Comparison of ENCODE assay signal across 14 cellular contexts in the genomic region with DNA sequence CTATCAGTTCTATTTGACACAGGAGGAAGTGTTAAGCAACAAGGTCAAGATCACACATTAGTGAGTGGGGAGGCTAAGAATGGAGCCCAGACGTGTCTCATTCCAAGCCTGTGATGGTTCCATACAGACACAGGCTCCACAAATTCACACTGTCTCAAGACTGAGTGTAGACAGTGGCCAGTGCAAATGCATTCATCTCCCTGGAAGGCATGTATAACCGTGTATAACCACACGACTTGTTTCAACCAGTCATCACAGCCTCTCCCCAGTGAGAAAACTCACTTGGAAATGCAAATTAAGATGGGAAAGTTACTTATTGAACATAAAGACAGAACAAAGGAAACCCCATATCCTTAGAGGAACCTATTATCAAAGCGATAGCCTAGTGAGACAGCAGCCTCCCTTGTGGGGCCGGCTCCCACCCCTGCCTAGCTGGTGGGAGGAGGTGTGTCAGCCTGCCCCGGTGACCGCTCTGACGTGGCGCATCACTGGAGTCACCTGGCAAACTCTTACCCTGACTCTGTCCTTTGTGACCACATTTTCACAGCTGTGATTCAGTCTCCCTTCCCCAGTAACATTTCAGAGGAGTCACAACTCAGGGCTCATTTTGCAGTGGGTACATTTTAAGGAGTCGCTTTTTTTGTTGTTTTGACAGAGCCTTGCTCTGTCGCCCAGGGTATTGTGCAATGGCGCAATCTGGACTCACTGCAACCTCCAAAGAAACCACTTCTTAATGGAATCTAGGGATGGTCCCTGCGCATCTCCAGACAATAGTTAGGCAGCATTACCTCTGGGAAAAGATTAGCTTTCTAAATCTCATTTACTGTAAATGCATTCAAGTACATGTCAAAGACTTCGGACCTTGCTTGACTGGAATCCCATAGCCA.
DNase-seq lines count a peak whose midpoint lies in the region; ATAC-seq and TF ChIP-seq lines count a peak whose summit lies in the region.
"Had no signal": no experiment of that assay in that cellular context is flagged by ENCODE, and none has a peak within 500 bp of the region (broad histone marks: within the 10 kb centered on the region; RNA-seq: fewer than 3 reads in every experiment).

No MANE protein-coding gene starts in this region.

- ATAC-seq in esophagus mucosa (peak; percentile 86), GM19395 (IDR thresholded peaks at IDR 0.05; ENCODE audit: unreplicated experiment) (no peak), HG03439 (IDR thresholded peaks at IDR 0.05; ENCODE audit: unreplicated experiment) (no peak)
- ATAC-seq in stimulated activated effector memory CD8-positive, alpha-beta T cell treated with anti-CD3 and anti-CD28 coated beads, Interleukin-12 subunit alpha, Interleukin-12 subunit beta, amount 100 ng/mL, for 72 hours = peak; percentile 47

- H3K9me3 Mint-ChIP-seq in stimulated activated effector memory CD8-positive, alpha-beta T cell treated with anti-CD3 and anti-CD28 coated beads, Interleukin-12 subunit alpha, Interleukin-12 subunit beta, amount 100 ng/mL, for 72 hours = peaks cover 3% of the 10 kb centered on the region

- H3K4me1 ChIP-seq in left ventricle myocardium inferior = no peaks in the 10 kb centered on the region

- TF ChIP-seq CTCF in left ventricle myocardium inferior (IDR thresholded peaks at IDR 0.05; ENCODE audit: borderline replicate concordance) = no peak

- no peak overlapping the region for H3K4me3 Mint-ChIP-seq in stimulated activated effector memory CD8-positive, alpha-beta T cell treated with anti-CD3 and anti-CD28 coated beads, Interleukin-12 subunit alpha, Interleukin-12 subunit beta, amount 100 ng/mL, for 72 hours

- no peaks in the 10 kb centered on the region for H3K36me3 Mint-ChIP-seq in stimulated activated effector memory CD8-positive, alpha-beta T cell treated with anti-CD3 and anti-CD28 coated beads, Interleukin-12 subunit alpha, Interleukin-12 subunit beta, amount 100 ng/mL, for 72 hours

- no peak overlapping the region for H3K4me3 ChIP-seq in left ventricle myocardium inferior
- H3K4me3 ChIP-seq: dorsolateral prefrontal cortex, SJSA1 had no signal

- H3K36me3 ChIP-seq in left ventricle myocardium inferior = no peaks in the 10 kb centered on the region
- H3K36me3 ChIP-seq: SJSA1 had no signal

- no peaks in the 10 kb centered on the region for H3K9me3 ChIP-seq in left ventricle myocardium inferior (replicated peaks)
- H3K9me3 ChIP-seq: SJSA1 had no signal

- H3K27ac ChIP-seq in left ventricle myocardium inferior (replicated peaks) = no peak overlapping the region
- H3K27ac ChIP-seq: dorsolateral prefrontal cortex, SJSA1 had no signal

- no peaks in the 10 kb centered on the region for H3K4me1 Mint-ChIP-seq in stimulated activated effector memory CD8-positive, alpha-beta T cell treated with anti-CD3 and anti-CD28 coated beads, Interleukin-12 subunit alpha, Interleukin-12 subunit beta, amount 100 ng/mL, for 72 hours

- intact Hi-C loops in cardiac septum (cut with DNase I) = no loop called here
- intact Hi-C loops in left ventricle myocardium inferior (cut with micrococcal nuclease) = no loop called here

- peaks cover 2% of the 10 kb centered on the region for H3K27me3 ChIP-seq in left ventricle myocardium inferior (ENCODE audit: low read depth)
- H3K27me3 ChIP-seq: SJSA1 had no signal

- no peak overlapping the region for H3K27ac Mint-ChIP-seq in stimulated activated effector memory CD8-positive, alpha-beta T cell treated with anti-CD3 and anti-CD28 coated beads, Interleukin-12 subunit alpha, Interleukin-12 subunit beta, amount 100 ng/mL, for 72 hours

- DNase-seq in cardiac septum (ENCODE audit: low spot score) (peak; percentile 29), left ventricle myocardium inferior (no peak), MV-4-11 (lab: John Stamatoyannopoulos, UW) (peak; percentile 15), AG08396 (ENCODE audit: low spot score) (no peak)
- DNase-seq in stimulated activated effector memory CD8-positive, alpha-beta T cell treated with anti-CD3 and anti-CD28 coated beads, Interleukin-12 subunit alpha, Interleukin-12 subunit beta, amount 100 ng/mL, for 72 hours (ENCODE audit: low spot score in 2 of 2) = no peak
- DNase-seq: ACHN, dorsolateral prefrontal cortex, NCI-H1436 treated with DMSO at 0.1 percent for 48 hours, NCI-H69, nucleus accumbens had no signal

Comparison
In these comparisons a context has a peak if more than half of its experiments do, and no peak if none do; other contexts are left out.
1. DNase-seq: peak in cardiac septum (single experiment) and MV-4-11 (single experiment); none in left ventricle myocardium inferior (single experiment), stimulated activated effector memory CD8-positive, alpha-beta T cell treated with anti-CD3 and anti-CD28 coated beads, Interleukin-12 subunit alpha, Interleukin-12 subunit beta, amount 100 ng/mL, for 72 hours (0 of 2) and AG08396 (single experiment).
2. ATAC-seq: peak in esophagus mucosa (single experiment) and stimulated activated effector memory CD8-positive, alpha-beta T cell treated with anti-CD3 and anti-CD28 coated beads, Interleukin-12 subunit alpha, Interleukin-12 subunit beta, amount 100 ng/mL, for 72 hours (single experiment); none in GM19395 (single experiment) and HG03439 (single experiment).